Comparison of ENCODE assay signal across 1 cellular context in the genomic region with DNA sequence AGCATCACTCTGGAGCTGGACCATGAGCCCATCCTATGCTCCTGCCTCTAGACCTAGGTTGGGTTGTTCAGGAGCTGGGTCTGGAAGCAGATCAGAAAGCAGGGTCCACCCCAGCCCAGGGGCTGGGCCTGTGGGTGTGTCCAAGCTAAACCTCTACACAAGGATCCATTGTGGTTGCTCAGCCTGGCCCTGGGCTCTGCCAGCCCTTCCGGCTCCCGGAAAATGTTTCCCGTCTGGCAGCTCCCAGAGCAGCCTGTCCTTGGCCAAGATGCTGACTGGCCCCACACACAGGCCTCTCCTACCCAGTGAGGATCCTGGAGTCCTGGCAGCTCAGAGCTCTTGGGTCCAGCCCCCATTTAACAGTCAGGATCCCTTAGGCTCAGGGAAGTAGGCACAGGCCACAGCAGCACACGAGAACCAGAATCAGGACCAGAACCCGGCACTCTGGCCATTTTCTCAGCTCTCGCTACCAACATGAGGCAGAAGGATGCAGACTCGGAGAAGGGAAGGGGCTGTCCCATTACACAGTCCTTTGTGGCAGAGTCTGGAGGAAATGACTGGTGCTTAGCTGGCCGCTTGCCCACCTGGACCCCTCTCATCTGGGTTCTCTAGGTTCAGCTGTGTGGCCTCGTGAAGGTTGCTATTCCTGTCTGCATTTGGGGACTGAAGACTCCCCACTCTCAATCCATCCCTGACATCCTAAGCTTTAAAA.
TF ChIP-seq lines count a peak whose summit lies in the region.

No MANE protein-coding gene starts in this region.

TF ChIP-seq in HepG2, 621 proteins besides CTCF, POLR2A, EP300 and RAD21 (continued from another document and continues in another):
- no peak for TF ChIP-seq BATF2 (CRISPR knock-in tag; IDR thresholded peaks at IDR 0.05)
- no peak for TF ChIP-seq HNRNPLL (IDR thresholded peaks at IDR 0.05; ENCODE audit: low read depth, low read length, poor library complexity, severe bottlenecking)
- peak; percentile 28; the same call in 1 of the 2 replicates for TF ChIP-seq ZBTB14 (CRISPR knock-in tag; IDR thresholded peaks at IDR 0.05)
- peak; percentile 69 for TF ChIP-seq MED1 (CRISPR knock-in tag; IDR thresholded peaks at IDR 0.05)
- no peak; the same call in 1 of the 2 replicates for TF ChIP-seq ZNF646 (CRISPR knock-in tag; IDR thresholded peaks at IDR 0.05)
- TF ChIP-seq, protein P1, sequence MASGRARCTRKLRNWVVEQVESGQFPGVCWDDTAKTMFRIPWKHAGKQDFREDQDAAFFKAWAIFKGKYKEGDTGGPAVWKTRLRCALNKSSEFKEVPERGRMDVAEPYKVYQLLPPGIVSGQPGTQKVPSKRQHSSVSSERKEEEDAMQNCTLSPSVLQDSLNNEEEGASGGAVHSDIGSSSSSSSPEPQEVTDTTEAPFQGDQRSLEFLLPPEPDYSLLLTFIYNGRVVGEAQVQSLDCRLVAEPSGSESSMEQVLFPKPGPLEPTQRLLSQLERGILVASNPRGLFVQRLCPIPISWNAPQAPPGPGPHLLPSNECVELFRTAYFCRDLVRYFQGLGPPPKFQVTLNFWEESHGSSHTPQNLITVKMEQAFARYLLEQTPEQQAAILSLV (CRISPR knock-in tag; IDR thresholded peaks at IDR 0.05; ENCODE audit: borderline replicate concordance): no peak
- TF ChIP-seq TAF1 (CRISPR knock-in tag; IDR thresholded peaks at IDR 0.05): peak; percentile 34; the same call in 1 of the 2 replicates
- TF ChIP-seq ATM (IDR thresholded peaks at IDR 0.05; ENCODE audit: borderline replicate concordance): no peak
- TF ChIP-seq, protein P2, sequence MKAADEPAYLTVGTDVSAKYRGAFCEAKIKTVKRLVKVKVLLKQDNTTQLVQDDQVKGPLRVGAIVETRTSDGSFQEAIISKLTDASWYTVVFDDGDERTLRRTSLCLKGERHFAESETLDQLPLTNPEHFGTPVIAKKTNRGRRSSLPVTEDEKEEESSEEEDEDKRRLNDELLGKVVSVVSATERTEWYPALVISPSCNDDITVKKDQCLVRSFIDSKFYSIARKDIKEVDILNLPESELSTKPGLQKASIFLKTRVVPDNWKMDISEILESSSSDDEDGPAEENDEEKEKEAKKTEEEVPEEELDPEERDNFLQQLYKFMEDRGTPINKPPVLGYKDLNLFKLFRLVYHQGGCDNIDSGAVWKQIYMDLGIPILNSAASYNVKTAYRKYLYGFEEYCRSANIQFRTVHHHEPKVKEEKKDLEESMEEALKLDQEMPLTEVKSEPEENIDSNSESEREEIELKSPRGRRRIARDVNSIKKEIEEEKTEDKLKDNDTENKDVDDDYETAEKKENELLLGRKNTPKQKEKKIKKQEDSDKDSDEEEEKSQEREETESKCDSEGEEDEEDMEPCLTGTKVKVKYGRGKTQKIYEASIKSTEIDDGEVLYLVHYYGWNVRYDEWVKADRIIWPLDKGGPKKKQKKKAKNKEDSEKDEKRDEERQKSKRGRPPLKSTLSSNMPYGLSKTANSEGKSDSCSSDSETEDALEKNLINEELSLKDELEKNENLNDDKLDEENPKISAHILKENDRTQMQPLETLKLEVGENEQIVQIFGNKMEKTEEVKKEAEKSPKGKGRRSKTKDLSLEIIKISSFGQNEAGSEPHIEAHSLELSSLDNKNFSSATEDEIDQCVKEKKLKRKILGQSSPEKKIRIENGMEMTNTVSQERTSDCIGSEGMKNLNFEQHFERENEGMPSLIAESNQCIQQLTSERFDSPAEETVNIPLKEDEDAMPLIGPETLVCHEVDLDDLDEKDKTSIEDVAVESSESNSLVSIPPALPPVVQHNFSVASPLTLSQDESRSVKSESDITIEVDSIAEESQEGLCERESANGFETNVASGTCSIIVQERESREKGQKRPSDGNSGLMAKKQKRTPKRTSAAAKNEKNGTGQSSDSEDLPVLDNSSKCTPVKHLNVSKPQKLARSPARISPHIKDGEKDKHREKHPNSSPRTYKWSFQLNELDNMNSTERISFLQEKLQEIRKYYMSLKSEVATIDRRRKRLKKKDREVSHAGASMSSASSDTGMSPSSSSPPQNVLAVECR (CRISPR knock-in tag; IDR thresholded peaks at IDR 0.05; ENCODE audit: borderline replicate concordance): no peak
- TF ChIP-seq SMARCC2 (IDR thresholded peaks at IDR 0.05): no peak
- TF ChIP-seq, protein P3, sequence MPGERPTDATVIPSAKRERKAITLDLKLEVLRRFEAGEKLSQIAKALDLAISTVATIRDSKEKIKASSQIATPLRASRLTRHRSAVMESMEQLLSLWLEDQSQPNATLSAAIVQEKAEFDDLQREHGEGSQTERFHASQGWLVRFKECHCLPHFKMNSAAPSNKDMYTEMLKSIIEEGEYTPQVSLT (CRISPR knock-in tag; IDR thresholded peaks at IDR 0.05; ENCODE audit: borderline replicate concordance, low read depth): no peak
- TF ChIP-seq, protein P4, sequence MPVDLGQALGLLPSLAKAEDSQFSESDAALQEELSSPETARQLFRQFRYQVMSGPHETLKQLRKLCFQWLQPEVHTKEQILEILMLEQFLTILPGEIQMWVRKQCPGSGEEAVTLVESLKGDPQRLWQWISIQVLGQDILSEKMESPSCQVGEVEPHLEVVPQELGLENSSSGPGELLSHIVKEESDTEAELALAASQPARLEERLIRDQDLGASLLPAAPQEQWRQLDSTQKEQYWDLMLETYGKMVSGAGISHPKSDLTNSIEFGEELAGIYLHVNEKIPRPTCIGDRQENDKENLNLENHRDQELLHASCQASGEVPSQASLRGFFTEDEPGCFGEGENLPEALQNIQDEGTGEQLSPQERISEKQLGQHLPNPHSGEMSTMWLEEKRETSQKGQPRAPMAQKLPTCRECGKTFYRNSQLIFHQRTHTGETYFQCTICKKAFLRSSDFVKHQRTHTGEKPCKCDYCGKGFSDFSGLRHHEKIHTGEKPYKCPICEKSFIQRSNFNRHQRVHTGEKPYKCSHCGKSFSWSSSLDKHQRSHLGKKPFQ (CRISPR knock-in tag; IDR thresholded peaks at IDR 0.05; ENCODE audit: insufficient replicate concordance): no peak
- TF ChIP-seq, protein P5, sequence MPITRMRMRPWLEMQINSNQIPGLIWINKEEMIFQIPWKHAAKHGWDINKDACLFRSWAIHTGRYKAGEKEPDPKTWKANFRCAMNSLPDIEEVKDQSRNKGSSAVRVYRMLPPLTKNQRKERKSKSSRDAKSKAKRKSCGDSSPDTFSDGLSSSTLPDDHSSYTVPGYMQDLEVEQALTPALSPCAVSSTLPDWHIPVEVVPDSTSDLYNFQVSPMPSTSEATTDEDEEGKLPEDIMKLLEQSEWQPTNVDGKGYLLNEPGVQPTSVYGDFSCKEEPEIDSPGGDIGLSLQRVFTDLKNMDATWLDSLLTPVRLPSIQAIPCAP (CRISPR knock-in tag; IDR thresholded peaks at IDR 0.05; ENCODE audit: low read depth): no peak
- TF ChIP-seq ZNF607 (CRISPR knock-in tag; IDR thresholded peaks at IDR 0.05; ENCODE audit: borderline replicate concordance): no peak
- no peak for TF ChIP-seq ZNF670 (CRISPR knock-in tag; IDR thresholded peaks at IDR 0.05; ENCODE audit: borderline replicate concordance)
- no peak for TF ChIP-seq SMAD3 (CRISPR knock-in tag; IDR thresholded peaks at IDR 0.05)
- no peak for TF ChIP-seq CHD4 (IDR thresholded peaks at IDR 0.05; ENCODE audit: borderline replicate concordance, low read length)
- TF ChIP-seq ZNF883 (CRISPR knock-in tag; IDR thresholded peaks at IDR 0.05; ENCODE audit: not compliant biosample characterization): no peak
- TF ChIP-seq DR1 (CRISPR knock-in tag; IDR thresholded peaks at IDR 0.05): no peak
- TF ChIP-seq ZNF776 (CRISPR knock-in tag; IDR thresholded peaks at IDR 0.05): no peak
- TF ChIP-seq ZNF737 (CRISPR knock-in tag; IDR thresholded peaks at IDR 0.05; ENCODE audit: borderline replicate concordance): no peak
- TF ChIP-seq ZNF20 (CRISPR knock-in tag; IDR thresholded peaks at IDR 0.05): no peak
- TF ChIP-seq ESRRA (CRISPR knock-in tag; IDR thresholded peaks at IDR 0.05; ENCODE audit: low read depth): no peak
- no peak for TF ChIP-seq PTBP1 (IDR thresholded peaks at IDR 0.05; ENCODE audit: low read depth, low read length, poor library complexity, severe bottlenecking)
- TF ChIP-seq SIX1 (CRISPR knock-in tag; IDR thresholded peaks at IDR 0.05; ENCODE audit: borderline replicate concordance): no peak
- TF ChIP-seq RFXANK (CRISPR knock-in tag; IDR thresholded peaks at IDR 0.05): no peak
- no peak for TF ChIP-seq RNF2 (conservative IDR thresholded peaks at IDR 0.05; ENCODE audit: low read depth)
- TF ChIP-seq ZNF564 (CRISPR knock-in tag; IDR thresholded peaks at IDR 0.05): no peak
- TF ChIP-seq ATF3 (CRISPR knock-in tag; IDR thresholded peaks at IDR 0.05): no peak
- TF ChIP-seq TOE1 (CRISPR knock-in tag; IDR thresholded peaks at IDR 0.05): no peak
- no peak for TF ChIP-seq FOSL1 (CRISPR knock-in tag; IDR thresholded peaks at IDR 0.05; ENCODE audit: borderline replicate concordance)
